8 cellular contexts compared by ENCODE assay signal in genomic region chr16:85303354-85303883, GRCh38.
A peak's percentile ranks its signal among the peaks of the same experiment; 100 is the strongest.
DNase-seq lines count a peak whose midpoint lies in the region; TF ChIP-seq lines count a peak whose summit lies in the region.

No MANE protein-coding gene starts in this region.

- H3K27ac Mint-ChIP-seq in chondrocyte (ENCODE audit: unreplicated experiment) = no peak overlapping the region

- H3K4me1 Mint-ChIP-seq in chondrocyte (ENCODE audit: low read depth) = peaks cover 7% of the 10 kb centered on the region

- peaks cover 20% of the 10 kb centered on the region for H3K27me3 Mint-ChIP-seq in chondrocyte (ENCODE audit: low read depth)

- H3K36me3 Mint-ChIP-seq in chondrocyte (ENCODE audit: low read depth) = no peaks in the 10 kb centered on the region

- DNase-seq in C1 segment of cervical spinal cord (lab: John Stamatoyannopoulos, UW) (peak in 8 of 14 donors; percentile 9 to 68 (median 22)), KG1 (lab: John Stamatoyannopoulos, UW) (peak; percentile 40), chondrocyte (ENCODE audit: low spot score) (no peak), lung microvascular endothelial cell (ENCODE audit: low read depth in 2 of 2) (peak; percentile 50 to 76), NCI-H2081 treated with DMSO at 0.1 percent for 48 hours (lab: John Stamatoyannopoulos, UW) (no peak)
- peak; percentile 58 to 73 for DNase-seq in activated CD4-positive, alpha-beta T cell treated with anti-CD3 and anti-CD28 coated beads for 24 hours (ENCODE audit: low read depth in 2 of 2)
- DNase-seq in stimulated activated CD8-positive, alpha-beta memory T cell treated with anti-CD3 and anti-CD28 coated beads, Interleukin-4, amount 100 ng/mL, for 1 hour (ENCODE audit: low read depth in 2 of 2, low spot score in 1 of 2) = peak; percentile 40 to 55
- no peak for DNase-seq in NK-92 treated with Interleukin-12 subunit alpha and Interleukin-12 subunit beta, amount 100 ng/mL, for 24 hours (lab: John Stamatoyannopoulos, UW)

- no peaks in the 10 kb centered on the region for H3K9me3 Mint-ChIP-seq in chondrocyte (ENCODE audit: low read depth)

- H3K4me3 Mint-ChIP-seq in chondrocyte (ENCODE audit: unreplicated experiment) = no peak overlapping the region

- peak; percentile 97 for TF ChIP-seq CTCF in chondrocyte (IDR thresholded peaks at IDR 0.05)

Comparison
In these comparisons a context has a peak if more than half of its experiments do, and no peak if none do; other contexts are left out.
1. DNase-seq: peak in C1 segment of cervical spinal cord (8 of 14), KG1 (single experiment), activated CD4-positive, alpha-beta T cell treated with anti-CD3 and anti-CD28 coated beads for 24 hours (2 of 2), lung microvascular endothelial cell (2 of 2) and stimulated activated CD8-positive, alpha-beta memory T cell treated with anti-CD3 and anti-CD28 coated beads, Interleukin-4, amount 100 ng/mL, for 1 hour (2 of 2); none in chondrocyte (single experiment), NK-92 treated with Interleukin-12 subunit alpha and Interleukin-12 subunit beta, amount 100 ng/mL, for 24 hours (single experiment) and NCI-H2081 treated with DMSO at 0.1 percent for 48 hours (single experiment).